Comparison of ENCODE assay signal across 1 cellular context in genomic region chr19:43547926-43548325, GRCh38. TPM values are rescaled to one million over a fixed set of nuclear protein-coding genes. Genes with fewer than 3 reads are reported as not detected.
"Had no signal": no experiment of that assay in that cellular context is flagged by ENCODE, and none has a peak within 500 bp of the region (broad histone marks: within the 10 kb centered on the region; RNA-seq: fewer than 3 reads in every experiment).

No MANE protein-coding gene starts in this region.

RNA-seq across cellular contexts. Expression of gene ZNF575, which starts 14.9 kb away (rescaled TPM):
- total RNA-seq: G401 had no signal
